Comparison of ENCODE assay signal across 17 cellular contexts in the genomic region with DNA sequence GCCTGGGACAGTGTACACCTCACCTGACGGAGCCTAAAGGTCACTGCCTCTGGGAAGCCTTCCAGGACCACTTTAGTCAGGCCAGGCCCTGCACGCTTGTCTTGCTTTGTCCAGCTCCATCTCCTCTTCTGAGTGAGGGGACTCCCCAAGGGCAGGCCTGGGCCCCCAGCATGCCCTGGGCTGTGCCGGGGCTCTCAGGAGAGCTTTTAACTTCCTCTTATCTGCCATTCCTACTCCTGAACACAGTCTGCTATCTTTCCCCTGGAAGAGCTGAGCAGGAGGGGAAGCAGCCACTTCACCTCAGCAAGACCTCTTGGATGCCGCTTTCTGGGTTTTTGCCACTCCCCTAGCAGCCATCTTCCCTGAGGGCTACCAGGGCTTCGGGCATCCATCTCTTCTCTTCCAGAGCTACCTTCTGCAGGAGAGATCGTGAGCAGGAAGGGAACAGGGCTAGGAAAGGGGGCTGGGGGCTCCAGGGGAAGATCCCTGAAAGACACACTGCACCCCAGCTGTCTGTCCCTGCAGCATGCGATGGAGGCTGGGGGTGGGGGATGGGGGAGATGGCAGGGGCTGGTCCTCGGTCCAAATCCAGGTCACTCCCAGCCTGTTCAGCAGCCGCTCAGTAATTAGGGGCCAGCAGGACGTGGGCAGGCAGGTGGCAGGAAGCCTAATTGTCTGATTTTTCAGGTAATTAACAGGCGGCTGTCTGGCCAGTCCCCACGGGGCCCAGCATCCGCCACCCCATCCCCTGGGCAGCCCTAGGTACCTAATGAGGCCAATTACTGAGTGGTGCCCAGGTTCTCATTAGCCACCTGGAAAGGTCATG. TPM values are rescaled to one million over a fixed set of nuclear protein-coding genes. Genes with fewer than 3 reads are reported as not detected.
DNase-seq lines count a peak whose midpoint lies in the region; ATAC-seq, FAIRE-seq and TF ChIP-seq lines count a peak whose summit lies in the region.
"Had no signal": no experiment of that assay in that cellular context is flagged by ENCODE, and none has a peak within 500 bp of the region (broad histone marks: within the 10 kb centered on the region; RNA-seq: fewer than 3 reads in every experiment).

No MANE protein-coding gene starts in this region.

- H3K9ac ChIP-seq in BLaER1 (no peak overlapping the region), K562 (ENCODE audit: insufficient read depth in 1 of 2, low read depth in 2 of 2, low read length in 2 of 2) (peak overlapping the region in 1 of 2 experiments; percentile 26; a peak in 1 of 4 replicates)

- H3K27me3 ChIP-seq in BLaER1 (no peaks in the 10 kb centered on the region), K562 (ENCODE audit: control insufficient read depth in 2 of 2, insufficient read depth in 2 of 2, low read length in 2 of 2) (no peaks in the 10 kb centered on the region)
- H3K27me3 ChIP-seq: foreskin keratinocyte, left lung, MG63, testis had no signal

- DNase-seq in NCI-H1417 (lab: John Stamatoyannopoulos, UW) (peak in 2 of 3 experiments; percentile 86 to 93), K562 (ENCODE audit: extremely low read depth in 1 of 4, low spot score in 3 of 4) (no peak), head of caudate nucleus (no peak)
- DNase-seq: activated CD4-positive, alpha-beta T cell treated with anti-CD3 and anti-CD28 coated beads for 1 hour; activated gamma-delta T cell treated with Interleukin-2 at 50 U/mL for 16 hours; foreskin keratinocyte; left lung; MG63; SIG-M5; stimulated activated CD4-positive, alpha-beta T cell treated with anti-CD3 and anti-CD28 coated beads, Interleukin-4, amount 100 ng/mL, for 4 hours; testis had no signal

- H3K4me1 ChIP-seq in BLaER1 (peaks cover 80% of the 10 kb centered on the region), K562 (replicated peaks in 1 of 2; ENCODE audit: control insufficient read depth in 2 of 2, insufficient read depth in 2 of 2, low read length in 2 of 2) (peaks cover 26 to 34% of the 10 kb centered on the region in 2 experiments)
- H3K4me1 ChIP-seq: foreskin keratinocyte, left lung had no signal

- TF ChIP-seq RAD21 in K562 (CRISPR knock-in tag; conservative IDR thresholded peaks at IDR 0.05 in 1 of 2, IDR thresholded peaks at IDR 0.05 in 1 of 2) = no peak

- no peaks in the 10 kb centered on the region for H4K20me1 ChIP-seq in BLaER1
- H4K20me1 ChIP-seq in K562 (replicated peaks; ENCODE audit: control insufficient read depth, insufficient read depth, low read length) = no peaks in the 10 kb centered on the region

- WGBS in K562 (ENCODE audit: insufficient coverage, low coverage, missing lambda C conversion rate) = 63% methylated on average over 12 of the region's 13 CpGs

- peak overlapping the region; percentile 49 for H3K27ac ChIP-seq in BLaER1
- H3K27ac ChIP-seq in K562 (ENCODE audit: extremely low read depth, low read depth, low read length) = no peak overlapping the region
- H3K27ac ChIP-seq: foreskin keratinocyte, left lung, skin epidermis, testis had no signal

- ATAC-seq in K562 (no peak), HG03097 (IDR thresholded peaks at IDR 0.05; ENCODE audit: low FRiP score, unreplicated experiment) (no peak), GM19397 (IDR thresholded peaks at IDR 0.05; ENCODE audit: unreplicated experiment) (no peak)
- ATAC-seq: foreskin keratinocyte, left lung had no signal

- H3K9me3 ChIP-seq in BLaER1 (no peaks in the 10 kb centered on the region), K562 (replicated peaks; ENCODE audit: control insufficient read depth, insufficient read depth, low read depth, low read length) (no peaks in the 10 kb centered on the region)
- H3K9me3 ChIP-seq: left lung, MG63, testis had no signal

- no peak for TF ChIP-seq POLR2A in K562 (conservative IDR thresholded peaks at IDR 0.05)

- H3K36me3 ChIP-seq in BLaER1 (no peaks in the 10 kb centered on the region), K562 (ENCODE audit: control insufficient read depth, insufficient read depth, low read length) (no peaks in the 10 kb centered on the region)
- H3K36me3 ChIP-seq: left lung, MG63 had no signal

- H2AFZ ChIP-seq in K562 (ENCODE audit: low read depth, low read length) = peak overlapping the region; percentile 77

- in situ Hi-C loops in K562 (cut with MboI) = loop anchor here (25.0 kb wide), 1 partner anchor 372 kb away; no protein-coding TSS in a partner anchor

- H3K4me3 ChIP-seq in BLaER1 (no peak overlapping the region), K562 (no peak overlapping the region)
- H3K4me3 ChIP-seq: coronary artery, left lung, MG63, skin epidermis, testis had no signal

- H3K9me1 ChIP-seq in K562 (ENCODE audit: control insufficient read depth, insufficient read depth, low read length) = no peaks in the 10 kb centered on the region

- POLR2A ChIA-PET in K562 (lab: Yijun Ruan, JAX) = interaction anchor here (0.6 kb wide), 1 partner anchor 24 kb away, joined by 3 read pairs; no protein-coding TSS in a partner anchor

- BruUV-seq in K562 (replicated peaks; lab: Mats Ljungman, UMichigan) = no TSS peak

- no peak for TF ChIP-seq CTCF in K562 (IDR thresholded peaks at IDR 0.05 in 2 of 3, conservative IDR thresholded peaks at IDR 0.05 in 1 of 3; ENCODE audit: insufficient read depth in 2 of 3, low read depth in 1 of 3, low read length in 3 of 3)

- no peaks in the 10 kb centered on the region for H3K79me2 ChIP-seq in K562 (ENCODE audit: control insufficient read depth, insufficient read depth, low read length)

- intact Hi-C loops in K562 (cut with micrococcal nuclease) (no loop called here), head of caudate nucleus (cut with DNase I) (no loop called here)

- CTCF ChIA-PET in K562 (lab: Yijun Ruan, JAX; ENCODE audit: low intra/inter-chr PET ratio) = interaction anchor here (0.6 kb wide), 1 partner anchor 17 kb away, joined by 3 read pairs; no protein-coding TSS in a partner anchor

- TF ChIP-seq EP300 in K562 (IDR thresholded peaks at IDR 0.05; ENCODE audit: low read length) = no peak

- H3K4me2 ChIP-seq in BLaER1 (peak overlapping the region; percentile 93), K562 (ENCODE audit: insufficient read depth, low read length) (no peak overlapping the region)

- FAIRE-seq in K562 (lab: Jason Lieb, UNC) = no peak
- FAIRE-seq: astrocyte had no signal

RNA-seq across cellular contexts. Expression of a gene that starts 19.9 kb away (rescaled TPM):
- total RNA-seq in K562 (2011; cell fraction: chromatin; rRNA removed; ENCODE audit: low replicate concordance) = 184 and 350 TPM in 2 replicates
- total RNA-seq in K562 (2011; cell fraction: nucleolus; rRNA removed) = 475 and 490 TPM in 2 replicates
- 538 and 894 TPM in 2 replicates for total RNA-seq in K562 (2011; cell fraction: nucleoplasm; rRNA removed)
- total RNA-seq in K562 (2014; rRNA removed) (1,104 and 1,143 TPM in 2 replicates), K562 (2014; rRNA removed; fragmentation: Illumina TruSeq; extraction: Trizol) (811 and 895 TPM in 2 replicates), K562 (2015; rRNA removed; fragmentation: Illumina TruSeq; extraction: Trizol) (1,065 and 1,147 TPM in 2 replicates), K562 (2021) (917 and 1,045 TPM in 2 replicates)
- polyA plus RNA-seq in K562 (2011; rRNA removed) (1,156 and 1,373 TPM in 2 replicates), K562 (2014; fragmentation: Illumina TruSeq; extraction: Trizol) (1,281 and 1,602 TPM in 2 replicates), K562 (2014; fragmentation: Nextera tagmentation; extraction: Ambion mirVana) (100 to 1,000 TPM; 568 to 871 TPM), K562 (2014; rRNA removed) (1,326 and 1,475 TPM in 2 replicates)
- 2,082 and 2,495 TPM in 2 replicates for polyA plus RNA-seq in K562 (2011; cell fraction: cytosol; rRNA removed)
- polyA plus RNA-seq in K562 (2011; cell fraction: nucleus; rRNA removed) = 709 and 859 TPM in 2 replicates
- 1,411 and 1,997 TPM in 2 replicates for polyA plus RNA-seq in K562 (2012)
- polyA minus RNA-seq in K562 (2011; rRNA and poly(A)+ RNA removed) = 954 and 1,034 TPM in 2 replicates
- polyA minus RNA-seq in K562 (2011; cell fraction: cytosol; rRNA and poly(A)+ RNA removed) = 628 and 690 TPM in 2 replicates
- 177 and 303 TPM in 2 replicates for polyA minus RNA-seq in K562 (2011; cell fraction: nucleus; rRNA and poly(A)+ RNA removed)

RNA-seq across cellular contexts. Expression of a gene that starts 32.3 kb away (rescaled TPM):
- 84.3 and 247 TPM in 2 replicates for total RNA-seq in K562 (2011; cell fraction: chromatin; rRNA removed; ENCODE audit: low replicate concordance)
- total RNA-seq in K562 (2011; cell fraction: nucleolus; rRNA removed) = 195 and 196 TPM in 2 replicates
- 130 and 134 TPM in 2 replicates for total RNA-seq in K562 (2011; cell fraction: nucleoplasm; rRNA removed)
- total RNA-seq in K562 (2014; rRNA removed) (118 and 179 TPM in 2 replicates), K562 (2014; rRNA removed; fragmentation: Illumina TruSeq; extraction: Trizol) (44.6 and 70.7 TPM in 2 replicates), K562 (2015; rRNA removed; fragmentation: Illumina TruSeq; extraction: Trizol) (93.2 and 96.9 TPM in 2 replicates), K562 (2021) (134 and 138 TPM in 2 replicates)
- polyA plus RNA-seq in K562 (2011; rRNA removed) (104 and 144 TPM in 2 replicates), K562 (2014; fragmentation: Illumina TruSeq; extraction: Trizol) (123 and 129 TPM in 2 replicates), K562 (2014; fragmentation: Nextera tagmentation; extraction: Ambion mirVana) (100 to 1,000 TPM; 179 to 195 TPM), K562 (2014; rRNA removed) (128 and 136 TPM in 2 replicates)
- polyA plus RNA-seq in K562 (2011; cell fraction: cytosol; rRNA removed) = 184 and 389 TPM in 2 replicates
- 211 and 337 TPM in 2 replicates for polyA plus RNA-seq in K562 (2011; cell fraction: nucleus; rRNA removed)
- polyA plus RNA-seq in K562 (2012) = 145 and 205 TPM in 2 replicates
- polyA minus RNA-seq in K562 (2011; rRNA and poly(A)+ RNA removed) = 63.4 and 90.9 TPM in 2 replicates
- polyA minus RNA-seq in K562 (2011; cell fraction: cytosol; rRNA and poly(A)+ RNA removed) = 94.5 and 118 TPM in 2 replicates
- polyA minus RNA-seq in K562 (2011; cell fraction: nucleus; rRNA and poly(A)+ RNA removed) = 79.1 and 86.7 TPM in 2 replicates

RNA-seq across cellular contexts. Expression of a gene that starts 40.7 kb away (rescaled TPM):
- 8.6 and 27.9 TPM in 2 replicates for total RNA-seq in K562 (2011; cell fraction: chromatin; rRNA removed; ENCODE audit: low replicate concordance)
- total RNA-seq in K562 (2011; cell fraction: nucleolus; rRNA removed) = 22.9 and 25.2 TPM in 2 replicates
- total RNA-seq in K562 (2011; cell fraction: nucleoplasm; rRNA removed) = 15.6 and 17.5 TPM in 2 replicates
- total RNA-seq in K562 (2014; rRNA removed) = 8.2 and 13.0 TPM in 2 replicates
- total RNA-seq in K562 (2014; rRNA removed; fragmentation: Illumina TruSeq; extraction: Trizol) = 3.0 and 3.6 TPM in 2 replicates
- total RNA-seq in K562 (2015; rRNA removed; fragmentation: Illumina TruSeq; extraction: Trizol) = 7.6 and 8.5 TPM in 2 replicates
- total RNA-seq in K562 (2021) = 15.8 and 16.6 TPM in 2 replicates
- polyA plus RNA-seq in K562 (2011; rRNA removed) = 8.4 and 13.8 TPM in 2 replicates
- 18.8 and 26.6 TPM in 2 replicates for polyA plus RNA-seq in K562 (2011; cell fraction: cytosol; rRNA removed)
- 20.3 and 23.2 TPM in 2 replicates for polyA plus RNA-seq in K562 (2011; cell fraction: nucleus; rRNA removed)
- 5.7 and 8.1 TPM in 2 replicates for polyA plus RNA-seq in K562 (2012)
- polyA plus RNA-seq in K562 (2014; fragmentation: Illumina TruSeq; extraction: Trizol) = 11.0 and 11.3 TPM in 2 replicates
- polyA plus RNA-seq in K562 (2014; fragmentation: Nextera tagmentation; extraction: Ambion mirVana) = under 1 TPM; 0.45 to 0.58 TPM
- 11.8 and 12.6 TPM in 2 replicates for polyA plus RNA-seq in K562 (2014; rRNA removed)
- 12.8 and 20.2 TPM in 2 replicates for polyA minus RNA-seq in K562 (2011; rRNA and poly(A)+ RNA removed)
- 15.9 and 16.3 TPM in 2 replicates for polyA minus RNA-seq in K562 (2011; cell fraction: cytosol; rRNA and poly(A)+ RNA removed)
- 17.9 and 25.9 TPM in 2 replicates for polyA minus RNA-seq in K562 (2011; cell fraction: nucleus; rRNA and poly(A)+ RNA removed)

RNA-seq across cellular contexts. Expression of a gene that starts 40.8 kb away (rescaled TPM):
- total RNA-seq in K562 (2011; cell fraction: chromatin; rRNA removed; ENCODE audit: low replicate concordance) = 1.7 and 7.0 TPM in 2 replicates
- total RNA-seq in K562 (2011; cell fraction: nucleolus; rRNA removed) = 12.5 and 13.2 TPM in 2 replicates
- total RNA-seq in K562 (2011; cell fraction: nucleoplasm; rRNA removed) = 9.3 and 10.3 TPM in 2 replicates
- total RNA-seq in K562 (2014; rRNA removed) (8.4 and 12.2 TPM in 2 replicates), K562 (2014; rRNA removed; fragmentation: Illumina TruSeq; extraction: Trizol) (1.7 and 3.3 TPM in 2 replicates), K562 (2015; rRNA removed; fragmentation: Illumina TruSeq; extraction: Trizol) (7.7 and 8.3 TPM in 2 replicates), K562 (2021) (9.4 and 10.6 TPM in 2 replicates)
- polyA plus RNA-seq in K562 (2011; rRNA removed) (6.6 and 10.5 TPM in 2 replicates), K562 (2014; fragmentation: Illumina TruSeq; extraction: Trizol) (7.1 and 8.4 TPM in 2 replicates), K562 (2014; fragmentation: Nextera tagmentation; extraction: Ambion mirVana) (1 to 10 TPM in 1 of 2 experiments, under 1 TPM in 1; 0.90 to 2.0 TPM), K562 (2014; rRNA removed) (9.6 and 14.0 TPM in 2 replicates)
- 20.3 and 55.0 TPM in 2 replicates for polyA plus RNA-seq in K562 (2011; cell fraction: cytosol; rRNA removed)
- 5.8 and 7.5 TPM in 2 replicates for polyA plus RNA-seq in K562 (2011; cell fraction: nucleus; rRNA removed)
- polyA plus RNA-seq in K562 (2012) = 10.5 and 14.1 TPM in 2 replicates
- 1.6 and 5.7 TPM in 2 replicates for polyA minus RNA-seq in K562 (2011; rRNA and poly(A)+ RNA removed)
- 4.3 and 7.0 TPM in 2 replicates for polyA minus RNA-seq in K562 (2011; cell fraction: cytosol; rRNA and poly(A)+ RNA removed)
- 0.54 and 0.78 TPM in 2 replicates for polyA minus RNA-seq in K562 (2011; cell fraction: nucleus; rRNA and poly(A)+ RNA removed)

RNA-seq across cellular contexts. Expression of a gene that starts 41.8 kb away (rescaled TPM):
- total RNA-seq in K562 (2011; cell fraction: chromatin; rRNA removed; ENCODE audit: low replicate concordance) = 33.5 and 88.4 TPM in 2 replicates
- 69.5 and 79.0 TPM in 2 replicates for total RNA-seq in K562 (2011; cell fraction: nucleolus; rRNA removed)
- 83.9 and 125 TPM in 2 replicates for total RNA-seq in K562 (2011; cell fraction: nucleoplasm; rRNA removed)
- total RNA-seq in K562 (2014; rRNA removed) = 46.5 and 78.4 TPM in 2 replicates
- total RNA-seq in K562 (2014; rRNA removed; fragmentation: Illumina TruSeq; extraction: Trizol) = 27.4 and 28.3 TPM in 2 replicates
- total RNA-seq in K562 (2015; rRNA removed; fragmentation: Illumina TruSeq; extraction: Trizol) = 33.7 and 34.0 TPM in 2 replicates
- total RNA-seq in K562 (2021) = 65.2 and 68.0 TPM in 2 replicates
- polyA plus RNA-seq in K562 (2011; rRNA removed) = 107 and 114 TPM in 2 replicates
- 153 and 233 TPM in 2 replicates for polyA plus RNA-seq in K562 (2011; cell fraction: cytosol; rRNA removed)
- polyA plus RNA-seq in K562 (2011; cell fraction: nucleus; rRNA removed) = 82.3 and 118 TPM in 2 replicates
- polyA plus RNA-seq in K562 (2012) = 58.2 and 103 TPM in 2 replicates
- polyA plus RNA-seq in K562 (2014; fragmentation: Illumina TruSeq; extraction: Trizol) = 72.2 and 86.5 TPM in 2 replicates
- polyA plus RNA-seq in K562 (2014; fragmentation: Nextera tagmentation; extraction: Ambion mirVana) = 10 to 100 TPM; 10.6 to 11.7 TPM
- 80.5 and 87.3 TPM in 2 replicates for polyA plus RNA-seq in K562 (2014; rRNA removed)
- 50.4 and 76.8 TPM in 2 replicates for polyA minus RNA-seq in K562 (2011; rRNA and poly(A)+ RNA removed)
- polyA minus RNA-seq in K562 (2011; cell fraction: cytosol; rRNA and poly(A)+ RNA removed) = 38.9 and 39.4 TPM in 2 replicates
- 26.3 and 30.1 TPM in 2 replicates for polyA minus RNA-seq in K562 (2011; cell fraction: nucleus; rRNA and poly(A)+ RNA removed)

Comparison
In these comparisons a context has a peak if more than half of its experiments do, and no peak if none do; other contexts are left out.
1. DNase-seq: peak in NCI-H1417 (2 of 3); none in K562 (0 of 4) and head of caudate nucleus (0 of 42).